Comparison of ENCODE assay signal across 8 cellular contexts in genomic region chr12:106301611-106302321, GRCh38.
DNase-seq lines count a peak whose midpoint lies in the region; ATAC-seq and TF ChIP-seq lines count a peak whose summit lies in the region.

No MANE protein-coding gene starts in this region.

- H3K27ac ChIP-seq in layer of hippocampus (ENCODE audit: low read depth, low read length): peak overlapping the region; percentile 93

- DNase-seq in NCI-H1694 treated with DMSO at 0.1 percent for 48 hours (lab: John Stamatoyannopoulos, UW): peak; percentile 43
- peak; percentile 33 for DNase-seq in activated CD4-positive, CD25-positive, alpha-beta regulatory T cell treated with anti-CD3 and anti-CD28 coated beads, Interleukin-2, amount 50 U/mL, for 16 hours (ENCODE audit: low read depth, low spot score)
- DNase-seq in cardiac fibroblast (ENCODE audit: low read depth in 2 of 2): peak; percentile 43 to 55
- DNase-seq in stimulated activated CD4-positive, alpha-beta T cell treated with anti-CD3 and anti-CD28 coated beads, Interleukin-1b, Interleukin-23, amount 100 ng/mL, for 48 hours: peak; percentile 44
- DNase-seq in foreskin melanocyte: no peak

- peak overlapping the region; percentile 54 to 66 for H3K4me3 ChIP-seq in cardiac fibroblast (replicated peaks in 1 of 2; ENCODE audit: low read depth in 2 of 2, low read length in 2 of 2)

- ATAC-seq in GM18498 (IDR thresholded peaks at IDR 0.05; ENCODE audit: unreplicated experiment): peak; percentile 53
- peak; percentile 56 for ATAC-seq in HG02798 (IDR thresholded peaks at IDR 0.05; ENCODE audit: poor library complexity, unreplicated experiment)

- no peaks in the 10 kb centered on the region for H3K27me3 ChIP-seq in layer of hippocampus (ENCODE audit: control insufficient read depth, insufficient read depth, low read length)

- TF ChIP-seq CTCF in cardiac fibroblast (IDR thresholded peaks at IDR 0.05; ENCODE audit: low read depth, low read length): no peak
